14 cellular contexts compared by ENCODE assay signal in the genomic region with DNA sequence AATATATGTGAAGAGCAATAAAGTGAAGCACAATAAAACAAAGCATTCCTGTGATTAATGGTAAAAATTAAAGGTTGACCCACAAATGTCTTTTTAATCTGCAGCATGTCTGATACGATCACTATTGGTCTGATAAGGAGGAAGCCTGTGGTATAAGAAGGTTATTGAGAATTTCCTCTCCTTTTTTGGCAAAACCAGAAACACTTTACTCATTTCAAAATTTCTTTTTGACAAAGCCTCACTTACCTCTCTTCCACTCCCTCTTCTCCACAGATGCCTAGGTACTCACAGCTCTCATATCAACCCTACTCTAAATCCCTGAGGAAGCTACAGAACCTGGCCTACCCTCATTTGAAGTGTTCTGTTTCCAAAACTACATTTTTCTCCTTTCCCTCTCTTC. TPM values are rescaled to one million over a fixed set of nuclear protein-coding genes. Genes with fewer than 3 reads are reported as not detected.
DNase-seq lines count a peak whose midpoint lies in the region; ATAC-seq and TF ChIP-seq lines count a peak whose summit lies in the region.
"Had no signal": no experiment of that assay in that cellular context is flagged by ENCODE, and none has a peak within 500 bp of the region (broad histone marks: within the 10 kb centered on the region; RNA-seq: fewer than 3 reads in every experiment).

No MANE protein-coding gene starts in this region.

- TF ChIP-seq CTCF in type B pancreatic cell (conservative IDR thresholded peaks at IDR 0.05) (no peak), omental fat pad (IDR thresholded peaks at IDR 0.05) (no peak), tibial nerve (IDR thresholded peaks at IDR 0.05) (no peak)

- peak overlapping the region; percentile 61 for H3K4me3 Mint-ChIP-seq in activated naive CD4-positive, alpha-beta T cell treated with anti-CD3 and anti-CD28 coated beads, Interleukin-2, amount 50 U/mL, for 24 hours
- H3K4me3 Mint-ChIP-seq in activated naive CD8-positive, alpha-beta T cell: peak overlapping the region; percentile 72
- no peak overlapping the region for H3K4me3 Mint-ChIP-seq in type B pancreatic cell

- ATAC-seq in HG03159 (IDR thresholded peaks at IDR 0.05; ENCODE audit: unreplicated experiment) (peak; percentile 55), omental fat pad (ENCODE audit: low FRiP score) (no peak)

- TF ChIP-seq EP300 in tibial nerve (IDR thresholded peaks at IDR 0.05): no peak

- H3K4me1 Mint-ChIP-seq in activated naive CD4-positive, alpha-beta T cell treated with anti-CD3 and anti-CD28 coated beads, Interleukin-2, amount 50 U/mL, for 24 hours: peaks cover 58% of the 10 kb centered on the region
- H3K4me1 Mint-ChIP-seq in activated naive CD8-positive, alpha-beta T cell (ENCODE audit: low read depth): peaks cover 52% of the 10 kb centered on the region
- H3K4me1 Mint-ChIP-seq in type B pancreatic cell (ENCODE audit: unreplicated experiment): peaks cover 17% of the 10 kb centered on the region

- H3K9me3 Mint-ChIP-seq in activated naive CD4-positive, alpha-beta T cell treated with anti-CD3 and anti-CD28 coated beads, Interleukin-2, amount 50 U/mL, for 24 hours: peaks cover 12% of the 10 kb centered on the region
- peaks cover 9% of the 10 kb centered on the region for H3K9me3 Mint-ChIP-seq in activated naive CD8-positive, alpha-beta T cell (ENCODE audit: low read depth)
- peaks cover 27% of the 10 kb centered on the region for H3K9me3 Mint-ChIP-seq in type B pancreatic cell

- peaks cover 29% of the 10 kb centered on the region for H3K36me3 Mint-ChIP-seq in activated naive CD4-positive, alpha-beta T cell treated with anti-CD3 and anti-CD28 coated beads, Interleukin-2, amount 50 U/mL, for 24 hours
- peaks cover 15% of the 10 kb centered on the region for H3K36me3 Mint-ChIP-seq in activated naive CD8-positive, alpha-beta T cell
- H3K36me3 Mint-ChIP-seq in type B pancreatic cell: peaks cover 9% of the 10 kb centered on the region

- TF ChIP-seq POLR2A in tibial nerve (IDR thresholded peaks at IDR 0.05): no peak

- H3K27ac ChIP-seq in tibial nerve: no peak overlapping the region
- H3K27ac ChIP-seq: RWPE1 had no signal

- no peaks in the 10 kb centered on the region for H3K27me3 ChIP-seq in tibial nerve

- H3K36me3 ChIP-seq in tibial nerve: no peaks in the 10 kb centered on the region

- peaks cover 0 to 7% (median 0%) of the 10 kb centered on the region in 4 donors for H3K9me3 ChIP-seq in tibial nerve

- peak overlapping the region; percentile 96 for H3K27ac Mint-ChIP-seq in activated naive CD4-positive, alpha-beta T cell treated with anti-CD3 and anti-CD28 coated beads, Interleukin-2, amount 50 U/mL, for 24 hours
- peak overlapping the region; percentile 96 for H3K27ac Mint-ChIP-seq in activated naive CD8-positive, alpha-beta T cell
- H3K27ac Mint-ChIP-seq in type B pancreatic cell: peak overlapping the region; percentile 26

- H3K4me3 ChIP-seq in tibial nerve: no peak overlapping the region

- H3K4me1 ChIP-seq in tibial nerve: no peaks in the 10 kb centered on the region

- no peak for DNase-seq in activated naive CD4-positive, alpha-beta T cell (lab: John Stamatoyannopoulos, UW)
- DNase-seq in type B pancreatic cell (ENCODE audit: extremely low spot score, unreplicated experiment): no peak
- DNase-seq in omental fat pad (ENCODE audit: low spot score): no peak
- no peak for DNase-seq in 8988T
- DNase-seq in tibial nerve (ENCODE audit: low spot score in 2 of 2): no peak
- DNase-seq: aorta; DMS153; effector CD4-positive, alpha-beta T cell; KBM-7; posterior cingulate gyrus had no signal

- no peaks in the 10 kb centered on the region for H3K27me3 Mint-ChIP-seq in activated naive CD4-positive, alpha-beta T cell treated with anti-CD3 and anti-CD28 coated beads, Interleukin-2, amount 50 U/mL, for 24 hours
- H3K27me3 Mint-ChIP-seq in activated naive CD8-positive, alpha-beta T cell: no peaks in the 10 kb centered on the region
- no peaks in the 10 kb centered on the region for H3K27me3 Mint-ChIP-seq in type B pancreatic cell

- WGBS in tibial nerve, 2 donors: 89 to 92% methylated on average over 1 of the region's 1 CpG

RNA-seq across cellular contexts. Expression of gene TSPAN5, which starts 56.1 kb away (rescaled TPM):
- 26.9 and 33.8 TPM in 2 replicates for total RNA-seq in type B pancreatic cell (ENCODE audit: low replicate concordance)
- total RNA-seq in omental fat pad: 10 to 100 TPM in 1 of 4 donors, 1 to 10 TPM in 3; 5.1 to 17.7 (median 6.9) TPM
- 10 to 100 TPM; 15.3 to 30.8 (median 25.6) TPM for total RNA-seq in tibial nerve

Comparison
In these comparisons a context has a peak if more than half of its experiments do, and no peak if none do; other contexts are left out.
1. H3K27ac Mint-ChIP-seq: peak in every context shown above with its lines; median percentile 96 in activated naive CD4-positive, alpha-beta T cell treated with anti-CD3 and anti-CD28 coated beads, Interleukin-2, amount 50 U/mL, for 24 hours; 96 in activated naive CD8-positive, alpha-beta T cell; 26 in type B pancreatic cell.